Comparison of ENCODE assay signal across 11 cellular contexts in genomic region chr19:39479319-39479801, GRCh38. TPM values are rescaled to one million over a fixed set of nuclear protein-coding genes. Genes with fewer than 3 reads are reported as not detected.
DNase-seq lines count a peak whose midpoint lies in the region; ATAC-seq, FAIRE-seq and TF ChIP-seq lines count a peak whose summit lies in the region.
"Not testable (repeated sequence)": the region's sequence is repeated elsewhere in the genome, so short reads cannot be mapped to it uniquely, and the experiment has no call there.
"Had no signal": no experiment of that assay in that cellular context is flagged by ENCODE, and none has a peak within 500 bp of the region (broad histone marks: within the 10 kb centered on the region; RNA-seq: fewer than 3 reads in every experiment).

No MANE protein-coding gene starts in this region.

- not testable (repeated sequence) for ATAC-seq in RWPE2 (ENCODE audit: low read depth); K562; naive thymus-derived CD8-positive, alpha-beta T cell

- H3K27me3 Mint-ChIP-seq in CD8-positive, alpha-beta memory T cell; IgD-negative memory B cell; activated CD4-positive, alpha-beta memory T cell treated with anti-CD3 and anti-CD28 coated beads for 36 hours; naive thymus-derived CD8-positive, alpha-beta T cell; type B pancreatic cell: not testable (repeated sequence)

- peaks cover 25 to 27% (median 26%) of the 10 kb centered on the region in 3 donors for H3K4me1 Mint-ChIP-seq in CD8-positive, alpha-beta memory T cell
- H3K4me1 Mint-ChIP-seq in IgD-negative memory B cell (peaks cover 17 to 19% (median 19%) of the 10 kb centered on the region in 3 donors), type B pancreatic cell (ENCODE audit: unreplicated experiment) (peaks cover 22% of the 10 kb centered on the region)
- peaks cover 25% of the 10 kb centered on the region for H3K4me1 Mint-ChIP-seq in activated CD4-positive, alpha-beta memory T cell treated with anti-CD3 and anti-CD28 coated beads for 36 hours (ENCODE audit: low read depth)
- peaks cover 16 to 34% (median 30%) of the 10 kb centered on the region in 4 donors for H3K4me1 Mint-ChIP-seq in naive thymus-derived CD8-positive, alpha-beta T cell

- H3K9me3 Mint-ChIP-seq in CD8-positive, alpha-beta memory T cell; IgD-negative memory B cell; activated CD4-positive, alpha-beta memory T cell treated with anti-CD3 and anti-CD28 coated beads for 36 hours; naive thymus-derived CD8-positive, alpha-beta T cell; type B pancreatic cell: not testable (repeated sequence)

- H3K9ac ChIP-seq in K562 (ENCODE audit: insufficient read depth in 1 of 2, low read depth in 2 of 2, low read length in 2 of 2) = peak overlapping the region in 1 of 2 experiments; percentile 99; a peak in 1 of 4 replicates

- WGBS in K562 (ENCODE audit: insufficient coverage, low coverage, missing lambda C conversion rate) = 56% methylated on average over 11 of the region's 11 CpGs

- H2AFZ ChIP-seq in K562 (ENCODE audit: low read depth, low read length) = peak overlapping the region; percentile 93

- peak overlapping the region in 5 of 7 donors; percentile 92 to 96 (median 93) for H3K4me3 Mint-ChIP-seq in CD8-positive, alpha-beta memory T cell
- H3K4me3 Mint-ChIP-seq in IgD-negative memory B cell (peak overlapping the region; percentile 81 to 97 (median 94)), type B pancreatic cell (peak overlapping the region; percentile 95)
- peak overlapping the region; percentile 82 for H3K4me3 Mint-ChIP-seq in activated CD4-positive, alpha-beta memory T cell treated with anti-CD3 and anti-CD28 coated beads for 36 hours
- H3K4me3 Mint-ChIP-seq in naive thymus-derived CD8-positive, alpha-beta T cell = peak overlapping the region; percentile 84 to 94 (median 93)

- H3K36me3 Mint-ChIP-seq in CD8-positive, alpha-beta memory T cell = peaks cover 0 to 37% (median 5%) of the 10 kb centered on the region in 3 donors
- peaks cover 14% of the 10 kb centered on the region for H3K36me3 Mint-ChIP-seq in IgD-negative memory B cell
- peaks cover 29% of the 10 kb centered on the region for H3K36me3 Mint-ChIP-seq in activated CD4-positive, alpha-beta memory T cell treated with anti-CD3 and anti-CD28 coated beads for 36 hours
- peaks cover 0 to 27% (median 0%) of the 10 kb centered on the region in 3 donors for H3K36me3 Mint-ChIP-seq in naive thymus-derived CD8-positive, alpha-beta T cell
- H3K36me3 Mint-ChIP-seq in type B pancreatic cell = peaks cover 11% of the 10 kb centered on the region

- in situ Hi-C loops in K562 (cut with MboI) = not testable (repeated sequence)

- not testable (repeated sequence) for H3K9me3 ChIP-seq in CD8-positive, alpha-beta memory T cell (ENCODE audit: low read length); RWPE2 (ENCODE audit: severe bottlenecking); K562 (replicated peaks; ENCODE audit: control insufficient read depth, insufficient read depth, low read depth, low read length); left ventricle myocardium inferior (replicated peaks)

- intact Hi-C loops in activated CD4-positive, alpha-beta memory T cell treated with anti-CD3 and anti-CD28 coated beads for 36 hours (cut with micrococcal nuclease); K562 (cut with micrococcal nuclease); left ventricle myocardium inferior (cut with micrococcal nuclease): not testable (repeated sequence)

- CTCF ChIA-PET in CD8-positive, alpha-beta memory T cell (lab: Charles Lee); activated CD4-positive, alpha-beta memory T cell treated with anti-CD3 and anti-CD28 coated beads for 36 hours (lab: Charles Lee); K562 (lab: Yijun Ruan, JAX; ENCODE audit: low intra/inter-chr PET ratio): not testable (repeated sequence)

- H3K27ac ChIP-seq in CD8-positive, alpha-beta memory T cell (ENCODE audit: low read depth, low read length) = not testable (repeated sequence)
- H3K27ac ChIP-seq in RWPE2 (ENCODE audit: poor library complexity, severe bottlenecking) (peak overlapping the region; percentile 56), K562 (ENCODE audit: extremely low read depth, low read depth, low read length) (peak overlapping the region; percentile 79), left ventricle myocardium inferior (replicated peaks) (peak overlapping the region; percentile 84)

- TF ChIP-seq CTCF in RWPE2 (IDR thresholded peaks at IDR 0.05; ENCODE audit: poor library complexity, severe bottlenecking); K562 (IDR thresholded peaks at IDR 0.05 in 2 of 3, conservative IDR thresholded peaks at IDR 0.05 in 1 of 3; ENCODE audit: insufficient read depth in 2 of 3, low read depth in 1 of 3, low read length in 3 of 3); left ventricle myocardium inferior (IDR thresholded peaks at IDR 0.05; ENCODE audit: borderline replicate concordance); type B pancreatic cell (conservative IDR thresholded peaks at IDR 0.05): not testable (repeated sequence)

- not testable (repeated sequence) for BruUV-seq in K562 (replicated peaks; lab: Mats Ljungman, UMichigan)

- not testable (repeated sequence) for H4K20me1 ChIP-seq in K562 (replicated peaks; ENCODE audit: control insufficient read depth, insufficient read depth, low read length)

- H3K79me2 ChIP-seq in K562 (ENCODE audit: control insufficient read depth, insufficient read depth, low read length) = peaks cover 28% of the 10 kb centered on the region

- FAIRE-seq in K562 (lab: Jason Lieb, UNC) = peak; percentile 95

- DNase-seq in CD8-positive, alpha-beta memory T cell; RWPE2 (ENCODE audit: low spot score); activated CD4-positive, alpha-beta memory T cell treated with anti-CD3 and anti-CD28 coated beads for 36 hours; left ventricle myocardium inferior; naive thymus-derived CD8-positive, alpha-beta T cell; type B pancreatic cell (ENCODE audit: extremely low spot score, unreplicated experiment): not testable (repeated sequence)
- DNase-seq in K562 (ENCODE audit: extremely low read depth in 1 of 4, low spot score in 3 of 4) = peak in 1 of 4 experiments; percentile 20

- H3K27me3 ChIP-seq in CD8-positive, alpha-beta memory T cell (ENCODE audit: insufficient read depth, low read length, poor library complexity, severe bottlenecking); RWPE2 (ENCODE audit: insufficient read depth, poor library complexity, severe bottlenecking); K562 (ENCODE audit: control insufficient read depth in 2 of 2, insufficient read depth in 2 of 2, low read length in 2 of 2); left ventricle myocardium inferior (ENCODE audit: low read depth): not testable (repeated sequence)

- TF ChIP-seq EP300 in K562 (IDR thresholded peaks at IDR 0.05; ENCODE audit: low read length) = not testable (repeated sequence)

- not testable (repeated sequence) for TF ChIP-seq POLR2A in K562 (conservative IDR thresholded peaks at IDR 0.05)

- POLR2A ChIA-PET in CD8-positive, alpha-beta memory T cell (lab: Charles Lee); activated CD4-positive, alpha-beta memory T cell treated with anti-CD3 and anti-CD28 coated beads for 36 hours (lab: Charles Lee); K562 (lab: Yijun Ruan, JAX); naive thymus-derived CD8-positive, alpha-beta T cell (lab: Charles Lee): not testable (repeated sequence)

- peaks cover 17% of the 10 kb centered on the region for H3K36me3 ChIP-seq in CD8-positive, alpha-beta memory T cell (ENCODE audit: insufficient read depth, low read length)
- peaks cover 32% of the 10 kb centered on the region for H3K36me3 ChIP-seq in RWPE2 (ENCODE audit: low read depth)
- peaks cover 53% of the 10 kb centered on the region for H3K36me3 ChIP-seq in K562 (ENCODE audit: control insufficient read depth, insufficient read depth, low read length)
- peaks cover 31% of the 10 kb centered on the region for H3K36me3 ChIP-seq in left ventricle myocardium inferior

- H3K27ac Mint-ChIP-seq in CD8-positive, alpha-beta memory T cell = peak overlapping the region in 1 of 8 donors; percentile 75
- H3K27ac Mint-ChIP-seq in IgD-negative memory B cell = peak overlapping the region in 1 of 3 donors; percentile 66
- peak overlapping the region; percentile 78 for H3K27ac Mint-ChIP-seq in activated CD4-positive, alpha-beta memory T cell treated with anti-CD3 and anti-CD28 coated beads for 36 hours
- peak overlapping the region in 8 of 10 donors; percentile 85 to 98 (median 95) for H3K27ac Mint-ChIP-seq in naive thymus-derived CD8-positive, alpha-beta T cell
- peak overlapping the region; percentile 97 for H3K27ac Mint-ChIP-seq in type B pancreatic cell

- not testable (repeated sequence) for H3K9me1 ChIP-seq in K562 (ENCODE audit: control insufficient read depth, insufficient read depth, low read length)

- peak overlapping the region; percentile 60 for H3K4me2 ChIP-seq in K562 (ENCODE audit: insufficient read depth, low read length)

- TF ChIP-seq RAD21 in K562 (CRISPR knock-in tag; conservative IDR thresholded peaks at IDR 0.05 in 1 of 2, IDR thresholded peaks at IDR 0.05 in 1 of 2) = not testable (repeated sequence)

- H3K4me1 ChIP-seq in CD8-positive, alpha-beta memory T cell (ENCODE audit: insufficient read depth, low read length) = peaks cover 18% of the 10 kb centered on the region
- H3K4me1 ChIP-seq in RWPE2 (ENCODE audit: insufficient read depth, poor library complexity, severe bottlenecking) = not testable (repeated sequence)
- H3K4me1 ChIP-seq in K562 (replicated peaks in 1 of 2; ENCODE audit: control insufficient read depth in 2 of 2, insufficient read depth in 2 of 2, low read length in 2 of 2) (peaks cover 11 to 17% of the 10 kb centered on the region in 2 experiments; a peak in 4 of 5 replicates), left ventricle myocardium inferior (peaks cover 34% of the 10 kb centered on the region)

- H3K4me3 ChIP-seq in CD8-positive, alpha-beta memory T cell (ENCODE audit: low read length); RWPE2 (ENCODE audit: severe bottlenecking); K562; left ventricle myocardium inferior: not testable (repeated sequence)

RNA-seq across cellular contexts. Expression of gene TIMM50, which starts 1.3 kb away (rescaled TPM):
- total RNA-seq in CD8-positive, alpha-beta memory T cell = 100 to 1,000 TPM; 131 to 137 TPM
- 47.3 TPM for polyA plus RNA-seq in CD8-positive, alpha-beta memory T cell
- polyA plus RNA-seq in IgD-negative memory B cell (56.8 TPM), K562 (2011; rRNA removed) (166 and 170 TPM in 2 replicates), K562 (2014; fragmentation: Illumina TruSeq; extraction: Trizol) (157 and 181 TPM in 2 replicates), K562 (2014; fragmentation: Nextera tagmentation; extraction: Ambion mirVana) (10 to 100 TPM; 28.3 to 55.4 TPM), K562 (2014; rRNA removed) (221 and 228 TPM in 2 replicates)
- total RNA-seq in activated CD4-positive, alpha-beta memory T cell treated with anti-CD3 and anti-CD28 coated beads for 36 hours = 10 to 100 TPM; 83.1 to 86.7 TPM
- 133 and 241 TPM in 2 replicates for total RNA-seq in K562 (2011; cell fraction: chromatin; rRNA removed; ENCODE audit: low replicate concordance)
- 181 and 193 TPM in 2 replicates for total RNA-seq in K562 (2011; cell fraction: nucleolus; rRNA removed)
- 161 and 168 TPM in 2 replicates for total RNA-seq in K562 (2011; cell fraction: nucleoplasm; rRNA removed)
- total RNA-seq in K562 (2014; rRNA removed) (221 and 239 TPM in 2 replicates), K562 (2014; rRNA removed; fragmentation: Illumina TruSeq; extraction: Trizol) (81.4 and 94.9 TPM in 2 replicates), K562 (2015; rRNA removed; fragmentation: Illumina TruSeq; extraction: Trizol) (145 and 148 TPM in 2 replicates), K562 (2021) (214 and 221 TPM in 2 replicates), left ventricle myocardium inferior (73.8 TPM), type B pancreatic cell (ENCODE audit: low replicate concordance) (63.6 and 82.2 TPM in 2 replicates)
- 245 and 333 TPM in 2 replicates for polyA plus RNA-seq in K562 (2011; cell fraction: cytosol; rRNA removed)
- polyA plus RNA-seq in K562 (2011; cell fraction: nucleus; rRNA removed) = 158 and 195 TPM in 2 replicates
- polyA plus RNA-seq in K562 (2012) = 135 and 190 TPM in 2 replicates
- polyA minus RNA-seq in K562 (2011; rRNA and poly(A)+ RNA removed) = 114 and 139 TPM in 2 replicates
- polyA minus RNA-seq in K562 (2011; cell fraction: cytosol; rRNA and poly(A)+ RNA removed) = 106 and 111 TPM in 2 replicates
- polyA minus RNA-seq in K562 (2011; cell fraction: nucleus; rRNA and poly(A)+ RNA removed) = 45.2 and 70.6 TPM in 2 replicates
- 10 to 100 TPM; 47.5 to 52.1 TPM for total RNA-seq in naive thymus-derived CD8-positive, alpha-beta T cell
- 10 to 100 TPM; 41.4 to 53.3 (median 44.6) TPM for polyA plus RNA-seq in naive thymus-derived CD8-positive, alpha-beta T cell

RNA-seq across cellular contexts. Expression of gene DLL3, which starts 19.4 kb away (rescaled TPM):
- total RNA-seq in CD8-positive, alpha-beta memory T cell = 1 to 10 TPM in 1 of 2 experiments, under 1 TPM in 1; 0.92 to 1.4 TPM
- polyA plus RNA-seq in CD8-positive, alpha-beta memory T cell = 0.25 TPM
- polyA plus RNA-seq in IgD-negative memory B cell (1.5 TPM), K562 (2011; rRNA removed) (2.1 and 2.5 TPM in 2 replicates), K562 (2014; fragmentation: Illumina TruSeq; extraction: Trizol) (0.53 and 0.92 TPM in 2 replicates), K562 (2014; fragmentation: Nextera tagmentation; extraction: Ambion mirVana) (1 to 10 TPM in 1 of 2 experiments, under 1 TPM in 1; 0.92 to 1.2 TPM), K562 (2014; rRNA removed) (5.2 and 6.3 TPM in 2 replicates)
- under 1 TPM; 0.67 to 0.80 TPM for total RNA-seq in activated CD4-positive, alpha-beta memory T cell treated with anti-CD3 and anti-CD28 coated beads for 36 hours
- total RNA-seq in K562 (2011; cell fraction: chromatin; rRNA removed; ENCODE audit: low replicate concordance) = 0.56 and 1.8 TPM in 2 replicates
- total RNA-seq in K562 (2011; cell fraction: nucleolus; rRNA removed) = 2.0 and 2.5 TPM in 2 replicates
- 2.1 TPM in 2 replicates for total RNA-seq in K562 (2011; cell fraction: nucleoplasm; rRNA removed)
- total RNA-seq in K562 (2014; rRNA removed) (5.4 and 5.5 TPM in 2 replicates), K562 (2014; rRNA removed; fragmentation: Illumina TruSeq; extraction: Trizol) (1.1 TPM in 2 replicates), K562 (2015; rRNA removed; fragmentation: Illumina TruSeq; extraction: Trizol) (0.80 and 1.1 TPM in 2 replicates), K562 (2021) (2.5 and 3.4 TPM in 2 replicates), left ventricle myocardium inferior (not detected), type B pancreatic cell (ENCODE audit: low replicate concordance) (0.74 and 2.7 TPM in 2 replicates)
- 3.2 and 6.3 TPM in 2 replicates for polyA plus RNA-seq in K562 (2011; cell fraction: cytosol; rRNA removed)
- polyA plus RNA-seq in K562 (2011; cell fraction: nucleus; rRNA removed) = 2.0 TPM in 2 replicates
- polyA plus RNA-seq in K562 (2012) = 1.3 and 2.0 TPM in 2 replicates
- polyA minus RNA-seq in K562 (2011; rRNA and poly(A)+ RNA removed) = 0.39 and 0.63 TPM in 2 replicates
- polyA minus RNA-seq in K562 (2011; cell fraction: cytosol; rRNA and poly(A)+ RNA removed) = 0.86 and 1.1 TPM in 2 replicates
- polyA minus RNA-seq in K562 (2011; cell fraction: nucleus; rRNA and poly(A)+ RNA removed) = 0.94 and 1.4 TPM in 2 replicates
- total RNA-seq in naive thymus-derived CD8-positive, alpha-beta T cell = under 1 TPM; 0.22 to 0.36 TPM
- 1 to 10 TPM; 1.1 to 1.9 (median 1.8) TPM for polyA plus RNA-seq in naive thymus-derived CD8-positive, alpha-beta T cell
- total RNA-seq: adrenal gland, left cardiac atrium, mononuclear cell had no signal

RNA-seq across cellular contexts. Expression of gene SUPT5H, which starts 34.0 kb away (rescaled TPM):
- total RNA-seq in CD8-positive, alpha-beta memory T cell = 100 to 1,000 TPM; 190 to 196 TPM
- polyA plus RNA-seq in CD8-positive, alpha-beta memory T cell = 115 TPM
- polyA plus RNA-seq in IgD-negative memory B cell (111 TPM), K562 (2011; rRNA removed) (27.6 and 58.9 TPM in 2 replicates), K562 (2014; fragmentation: Illumina TruSeq; extraction: Trizol) (68.9 and 70.5 TPM in 2 replicates), K562 (2014; fragmentation: Nextera tagmentation; extraction: Ambion mirVana) (10 to 100 TPM; 13.3 to 18.8 TPM), K562 (2014; rRNA removed) (50.2 and 75.6 TPM in 2 replicates)
- 100 to 1,000 TPM; 180 to 183 TPM for total RNA-seq in activated CD4-positive, alpha-beta memory T cell treated with anti-CD3 and anti-CD28 coated beads for 36 hours
- 330 and 539 TPM in 2 replicates for total RNA-seq in K562 (2011; cell fraction: chromatin; rRNA removed; ENCODE audit: low replicate concordance)
- 230 and 249 TPM in 2 replicates for total RNA-seq in K562 (2011; cell fraction: nucleolus; rRNA removed)
- 271 and 280 TPM in 2 replicates for total RNA-seq in K562 (2011; cell fraction: nucleoplasm; rRNA removed)
- total RNA-seq in K562 (2014; rRNA removed) (64.1 and 68.6 TPM in 2 replicates), K562 (2014; rRNA removed; fragmentation: Illumina TruSeq; extraction: Trizol) (29.4 and 34.5 TPM in 2 replicates), K562 (2015; rRNA removed; fragmentation: Illumina TruSeq; extraction: Trizol) (35.9 and 36.9 TPM in 2 replicates), K562 (2021) (73.4 and 85.9 TPM in 2 replicates), left ventricle myocardium inferior (91.4 TPM), type B pancreatic cell (ENCODE audit: low replicate concordance) (142 and 144 TPM in 2 replicates)
- 37.3 and 38.8 TPM in 2 replicates for polyA plus RNA-seq in K562 (2011; cell fraction: cytosol; rRNA removed)
- 208 and 227 TPM in 2 replicates for polyA plus RNA-seq in K562 (2011; cell fraction: nucleus; rRNA removed)
- polyA plus RNA-seq in K562 (2012) = 93.1 and 112 TPM in 2 replicates
- polyA minus RNA-seq in K562 (2011; rRNA and poly(A)+ RNA removed) = 37.0 and 51.5 TPM in 2 replicates
- polyA minus RNA-seq in K562 (2011; cell fraction: cytosol; rRNA and poly(A)+ RNA removed) = 42.2 and 42.6 TPM in 2 replicates
- 36.1 and 56.9 TPM in 2 replicates for polyA minus RNA-seq in K562 (2011; cell fraction: nucleus; rRNA and poly(A)+ RNA removed)
- 100 to 1,000 TPM; 185 to 196 TPM for total RNA-seq in naive thymus-derived CD8-positive, alpha-beta T cell
- 100 to 1,000 TPM in 1 of 3 donors, 10 to 100 TPM in 2; 79.9 to 115 (median 96.6) TPM for polyA plus RNA-seq in naive thymus-derived CD8-positive, alpha-beta T cell

RNA-seq across cellular contexts. Expression of gene SELENOV, which starts 35.6 kb away (rescaled TPM):
- not detected for total RNA-seq in CD8-positive, alpha-beta memory T cell
- polyA plus RNA-seq in CD8-positive, alpha-beta memory T cell = not detected
- polyA plus RNA-seq in IgD-negative memory B cell = not detected
- total RNA-seq in activated CD4-positive, alpha-beta memory T cell treated with anti-CD3 and anti-CD28 coated beads for 36 hours = not detected
- total RNA-seq in K562 (2011; cell fraction: chromatin; rRNA removed; ENCODE audit: low replicate concordance) = 0.25 TPM in 1 of 2 replicates, not detected in the other
- 0.50 TPM in 1 of 2 replicates, not detected in the other for total RNA-seq in K562 (2011; cell fraction: nucleolus; rRNA removed)
- total RNA-seq in K562 (2011; cell fraction: nucleoplasm; rRNA removed) = 0.84 and 0.95 TPM in 2 replicates
- total RNA-seq in K562 (2014; rRNA removed) = not detected in 2 replicates
- not detected in 2 replicates for total RNA-seq in K562 (2014; rRNA removed; fragmentation: Illumina TruSeq; extraction: Trizol)
- total RNA-seq in K562 (2015; rRNA removed; fragmentation: Illumina TruSeq; extraction: Trizol) = not detected in 2 replicates
- 0.09 and 0.20 TPM in 2 replicates for total RNA-seq in K562 (2021)
- 0.15 TPM in 1 of 2 replicates, not detected in the other for polyA plus RNA-seq in K562 (2011; rRNA removed)
- polyA plus RNA-seq in K562 (2011; cell fraction: cytosol; rRNA removed) = 0.03 TPM in 1 of 2 replicates, not detected in the other
- polyA plus RNA-seq in K562 (2011; cell fraction: nucleus; rRNA removed) = 0.10 and 0.18 TPM in 2 replicates
- 0.06 and 0.26 TPM in 2 replicates for polyA plus RNA-seq in K562 (2012)
- polyA plus RNA-seq in K562 (2014; fragmentation: Illumina TruSeq; extraction: Trizol) = 0.08 and 0.09 TPM in 2 replicates
- polyA plus RNA-seq in K562 (2014; fragmentation: Nextera tagmentation; extraction: Ambion mirVana) = under 1 TPM; 0.04 to 0.06 TPM
- polyA plus RNA-seq in K562 (2014; rRNA removed) = 0.05 TPM in 1 of 2 replicates, not detected in the other
- not detected in 2 replicates for polyA minus RNA-seq in K562 (2011; rRNA and poly(A)+ RNA removed)
- not detected in 2 replicates for polyA minus RNA-seq in K562 (2011; cell fraction: cytosol; rRNA and poly(A)+ RNA removed)
- polyA minus RNA-seq in K562 (2011; cell fraction: nucleus; rRNA and poly(A)+ RNA removed) = not detected in 2 replicates
- not detected for total RNA-seq in left ventricle myocardium inferior
- total RNA-seq in naive thymus-derived CD8-positive, alpha-beta T cell = not detected
- not detected for polyA plus RNA-seq in naive thymus-derived CD8-positive, alpha-beta T cell
- 1.1 TPM in 1 of 2 replicates, not detected in the other for total RNA-seq in type B pancreatic cell (ENCODE audit: low replicate concordance)
- total RNA-seq: adrenal gland, left cardiac atrium, mononuclear cell had no signal
- polyA plus RNA-seq: adrenal gland had no signal

RNA-seq across cellular contexts. Expression of gene RPS16, which starts 43.6 kb away (rescaled TPM):
- total RNA-seq in CD8-positive, alpha-beta memory T cell = 1,000 to 10,000 TPM; 2,654 to 2,668 TPM
- polyA plus RNA-seq in CD8-positive, alpha-beta memory T cell = 1,795 TPM
- 2,255 TPM for polyA plus RNA-seq in IgD-negative memory B cell
- total RNA-seq in activated CD4-positive, alpha-beta memory T cell treated with anti-CD3 and anti-CD28 coated beads for 36 hours = 1,000 to 10,000 TPM; 3,682 to 3,746 TPM
- total RNA-seq in K562 (2011; cell fraction: chromatin; rRNA removed; ENCODE audit: low replicate concordance) = 222 and 453 TPM in 2 replicates
- 784 and 1,002 TPM in 2 replicates for total RNA-seq in K562 (2011; cell fraction: nucleolus; rRNA removed)
- 878 and 1,583 TPM in 2 replicates for total RNA-seq in K562 (2011; cell fraction: nucleoplasm; rRNA removed)
- 2,011 and 2,125 TPM in 2 replicates for total RNA-seq in K562 (2014; rRNA removed)
- 82.6 and 146 TPM in 2 replicates for total RNA-seq in K562 (2014; rRNA removed; fragmentation: Illumina TruSeq; extraction: Trizol)
- total RNA-seq in K562 (2015; rRNA removed; fragmentation: Illumina TruSeq; extraction: Trizol) = 114 and 137 TPM in 2 replicates
- total RNA-seq in K562 (2021) = 3,072 and 3,267 TPM in 2 replicates
- 1,618 and 2,255 TPM in 2 replicates for polyA plus RNA-seq in K562 (2011; rRNA removed)
- 6,767 and 7,935 TPM in 2 replicates for polyA plus RNA-seq in K562 (2011; cell fraction: cytosol; rRNA removed)
- 1,399 and 1,697 TPM in 2 replicates for polyA plus RNA-seq in K562 (2011; cell fraction: nucleus; rRNA removed)
- polyA plus RNA-seq in K562 (2012) = 3,974 and 4,107 TPM in 2 replicates
- 2,204 and 2,973 TPM in 2 replicates for polyA plus RNA-seq in K562 (2014; fragmentation: Illumina TruSeq; extraction: Trizol)
- polyA plus RNA-seq in K562 (2014; fragmentation: Nextera tagmentation; extraction: Ambion mirVana) = 1,000 to 10,000 TPM; 2,545 to 3,175 TPM
- 3,400 and 3,671 TPM in 2 replicates for polyA plus RNA-seq in K562 (2014; rRNA removed)
- 1,356 and 1,489 TPM in 2 replicates for polyA minus RNA-seq in K562 (2011; rRNA and poly(A)+ RNA removed)
- polyA minus RNA-seq in K562 (2011; cell fraction: cytosol; rRNA and poly(A)+ RNA removed) = 1,901 and 2,445 TPM in 2 replicates
- 274 and 520 TPM in 2 replicates for polyA minus RNA-seq in K562 (2011; cell fraction: nucleus; rRNA and poly(A)+ RNA removed)
- 1,107 TPM for total RNA-seq in left ventricle myocardium inferior
- 1,000 to 10,000 TPM; 3,730 to 3,760 TPM for total RNA-seq in naive thymus-derived CD8-positive, alpha-beta T cell
- polyA plus RNA-seq in naive thymus-derived CD8-positive, alpha-beta T cell = 1,000 to 10,000 TPM; 2,588 to 2,812 (median 2,742) TPM
- total RNA-seq in type B pancreatic cell (ENCODE audit: low replicate concordance) = 2,174 and 2,175 TPM in 2 replicates
